In genomic region chr6:47453372-47453936, GRCh38 we compare ENCODE assay signal across 31 cellular contexts.
"Had no signal": no experiment of that assay in that cellular context is flagged by ENCODE, and none has a peak within 500 bp of the region (broad histone marks: within the 10 kb centered on the region; RNA-seq: fewer than 3 reads in every experiment).

No MANE protein-coding gene starts in this region.

- H3K36me3 Mint-ChIP-seq: activated naive CD4-positive, alpha-beta T cell treated with anti-CD3 and anti-CD28 coated beads, Interleukin-2, amount 10 ng/mL, durations not matched to agents 7 days and 5 days; activated naive CD4-positive, alpha-beta T cell treated with anti-CD3 and anti-CD28 coated beads, Interleukin-2, amount 50 U/mL, for 72 hours; activated naive CD8-positive, alpha-beta T cell treated with anti-CD3 and anti-CD28 coated beads, Interleukin-2, amount 10 ng/mL, durations not matched to agents 7 days and 5 days had no signal

- DNase-seq: activated CD4-positive, alpha-beta memory T cell treated with anti-CD3 and anti-CD28 coated beads, Interleukin-2, amount 10 ng/mL, durations not matched to agents 7 days and 5 days; activated CD4-positive, alpha-beta T cell treated with anti-CD3 and anti-CD28 coated beads for 1 hour; activated CD4-positive, alpha-beta T cell treated with anti-CD3 and anti-CD28 coated beads for 4 hours; activated CD4-positive, alpha-beta T cell treated with anti-CD3 and anti-CD28 coated beads, Interleukin-2, amount 10 ng/mL, durations not matched to agents 7 days and 5 days; activated CD4-positive, alpha-beta T cell treated with anti-CD3 and anti-CD28 coated beads, Interleukin-2, amount 50 U/mL, for 4 hours; activated CD8-positive, alpha-beta memory T cell treated with anti-CD3 and anti-CD28 coated beads, Interleukin-2, amount 50 U/mL, for 48 hours; activated gamma-delta T cell; activated naive CD4-positive, alpha-beta T cell; activated naive CD4-positive, alpha-beta T cell treated with anti-CD3 and anti-CD28 coated beads, Interleukin-2, amount 10 ng/mL, durations not matched to agents 7 days and 5 days; activated naive CD8-positive, alpha-beta T cell treated with anti-CD3 and anti-CD28 coated beads, Interleukin-2, amount 10 ng/mL, durations not matched to agents 7 days and 5 days; activated T-cell treated with anti-CD3 and anti-CD28 coated beads for 4 hours; activated T-cell treated with anti-CD3 and anti-CD28 coated beads, Interleukin-2, amount 50 U/mL, for 24 hours; activated T-cell treated with anti-CD3 and anti-CD28 coated beads, Interleukin-2, amount 50 U/mL, for 72 hours; anterior cingulate cortex; brain microvascular endothelial cell; dorsolateral prefrontal cortex; effector memory CD4-positive, alpha-beta T cell; endodermal cell; foreskin fibroblast; head of caudate nucleus; T-helper 17 cell; T1000 had no signal

- ATAC-seq: activated naive CD4-positive, alpha-beta T cell treated with anti-CD3 and anti-CD28 coated beads, Interleukin-2, amount 50 U/mL, for 72 hours; activated T-cell treated with anti-CD3 and anti-CD28 coated beads, Interleukin-2, amount 50 U/mL, for 72 hours; esophagus mucosa; T-helper 17 cell had no signal

- H3K4me1 Mint-ChIP-seq: activated naive CD8-positive, alpha-beta T cell treated with anti-CD3 and anti-CD28 coated beads, Interleukin-2, amount 10 ng/mL, durations not matched to agents 7 days and 5 days; central memory CD8-positive, alpha-beta T cell; endodermal cell had no signal

- H3K36me3 ChIP-seq: brain microvascular endothelial cell had no signal

- H3K27ac Mint-ChIP-seq: activated CD4-positive, alpha-beta memory T cell treated with anti-CD3 and anti-CD28 coated beads, Interleukin-2, amount 10 ng/mL, durations not matched to agents 7 days and 5 days; activated CD4-positive, alpha-beta T cell treated with anti-CD3 and anti-CD28 coated beads, Interleukin-2, amount 10 ng/mL, durations not matched to agents 7 days and 5 days; activated naive CD4-positive, alpha-beta T cell treated with anti-CD3 and anti-CD28 coated beads, Interleukin-2, amount 10 ng/mL, durations not matched to agents 7 days and 5 days; activated naive CD4-positive, alpha-beta T cell treated with anti-CD3 and anti-CD28 coated beads, Interleukin-2, amount 50 U/mL, for 72 hours; activated naive CD8-positive, alpha-beta T cell treated with anti-CD3 and anti-CD28 coated beads, Interleukin-2, amount 10 ng/mL, durations not matched to agents 7 days and 5 days; activated T-cell treated with anti-CD3 and anti-CD28 coated beads, Interleukin-2, amount 50 U/mL, for 24 hours; activated T-cell treated with anti-CD3 and anti-CD28 coated beads, Interleukin-2, amount 50 U/mL, for 72 hours; dendritic cell treated with granulocyte-macrophage colony-stimulating factor and Interleukin-4, amounts not matched to agents 40 ng/mL and 50 ng/mL, for 4 days; endodermal cell; T-helper 2 cell treated with Interferon-gamma antibody and Interleukin-4, amounts not matched to agents 5 μg/mL and 100 μg/mL, for 36 hours had no signal

- H3K27me3 Mint-ChIP-seq: activated CD4-positive, alpha-beta memory T cell treated with anti-CD3 and anti-CD28 coated beads, Interleukin-2, amount 10 ng/mL, durations not matched to agents 7 days and 5 days; activated CD4-positive, alpha-beta T cell treated with anti-CD3 and anti-CD28 coated beads, Interleukin-2, amount 10 ng/mL, durations not matched to agents 7 days and 5 days; activated naive CD4-positive, alpha-beta T cell treated with anti-CD3 and anti-CD28 coated beads, Interleukin-2, amount 10 ng/mL, durations not matched to agents 7 days and 5 days; activated naive CD8-positive, alpha-beta T cell treated with anti-CD3 and anti-CD28 coated beads, Interleukin-2, amount 10 ng/mL, durations not matched to agents 7 days and 5 days; activated T-cell treated with anti-CD3 and anti-CD28 coated beads, Interleukin-2, amount 50 U/mL, for 24 hours; central memory CD8-positive, alpha-beta T cell; T-helper 17 cell had no signal

- FAIRE-seq: astrocyte, bronchial epithelial cell, frontal cortex had no signal

- H3K9me3 Mint-ChIP-seq: activated CD4-positive, alpha-beta memory T cell treated with anti-CD3 and anti-CD28 coated beads, Interleukin-2, amount 10 ng/mL, durations not matched to agents 7 days and 5 days; activated naive CD4-positive, alpha-beta T cell treated with anti-CD3 and anti-CD28 coated beads, Interleukin-2, amount 10 ng/mL, durations not matched to agents 7 days and 5 days; activated naive CD4-positive, alpha-beta T cell treated with anti-CD3 and anti-CD28 coated beads, Interleukin-2, amount 50 U/mL, for 72 hours; activated naive CD8-positive, alpha-beta T cell treated with anti-CD3 and anti-CD28 coated beads, Interleukin-2, amount 10 ng/mL, durations not matched to agents 7 days and 5 days; activated T-cell treated with anti-CD3 and anti-CD28 coated beads, Interleukin-2, amount 50 U/mL, for 24 hours; activated T-cell treated with anti-CD3 and anti-CD28 coated beads, Interleukin-2, amount 50 U/mL, for 72 hours; central memory CD8-positive, alpha-beta T cell; dendritic cell treated with granulocyte-macrophage colony-stimulating factor and Interleukin-4, amounts not matched to agents 40 ng/mL and 50 ng/mL, for 4 days; endodermal cell; T-helper 2 cell treated with Interferon-gamma antibody and Interleukin-4, amounts not matched to agents 5 μg/mL and 100 μg/mL, for 36 hours had no signal

- H3K4me3 ChIP-seq: coronary artery, dorsolateral prefrontal cortex had no signal

- H3K27ac ChIP-seq: brain microvascular endothelial cell, coronary artery, dorsolateral prefrontal cortex had no signal

- H3K4me3 Mint-ChIP-seq: activated CD4-positive, alpha-beta memory T cell treated with anti-CD3 and anti-CD28 coated beads, Interleukin-2, amount 10 ng/mL, durations not matched to agents 7 days and 5 days; activated CD4-positive, alpha-beta T cell treated with anti-CD3 and anti-CD28 coated beads, Interleukin-2, amount 10 ng/mL, durations not matched to agents 7 days and 5 days; activated naive CD4-positive, alpha-beta T cell treated with anti-CD3 and anti-CD28 coated beads, Interleukin-2, amount 10 ng/mL, durations not matched to agents 7 days and 5 days; activated naive CD8-positive, alpha-beta T cell treated with anti-CD3 and anti-CD28 coated beads, Interleukin-2, amount 10 ng/mL, durations not matched to agents 7 days and 5 days; activated T-cell treated with anti-CD3 and anti-CD28 coated beads, Interleukin-2, amount 50 U/mL, for 24 hours; activated T-cell treated with anti-CD3 and anti-CD28 coated beads, Interleukin-2, amount 50 U/mL, for 72 hours; central memory CD8-positive, alpha-beta T cell; dendritic cell treated with granulocyte-macrophage colony-stimulating factor and Interleukin-4, amounts not matched to agents 40 ng/mL and 50 ng/mL, for 4 days; endodermal cell; T-helper 17 cell; T-helper 2 cell treated with Interferon-gamma antibody and Interleukin-4, amounts not matched to agents 5 μg/mL and 100 μg/mL, for 36 hours had no signal
